Comparison of ENCODE assay signal across 19 cellular contexts in genomic region chr4:138410266-138410665, GRCh38.
DNase-seq lines count a peak whose midpoint lies in the region; ATAC-seq and TF ChIP-seq lines count a peak whose summit lies in the region.
"Had no signal": no experiment of that assay in that cellular context is flagged by ENCODE, and none has a peak within 500 bp of the region (broad histone marks: within the 10 kb centered on the region; RNA-seq: fewer than 3 reads in every experiment).

No MANE protein-coding gene starts in this region.

- peaks cover 10% of the 10 kb centered on the region; the same call in 2 of the 3 replicates for H3K4me1 Mint-ChIP-seq in GM23338
- H3K4me1 Mint-ChIP-seq: T-helper 17 cell had no signal

- H3K27ac ChIP-seq in GM23338 (ENCODE audit: low read depth) (no peak overlapping the region), thyroid gland (no peak overlapping the region), stomach (no peak overlapping the region)
- H3K27ac ChIP-seq: SJCRH30 had no signal

- H4K20me1 ChIP-seq in GM23338 (replicated peaks; ENCODE audit: insufficient read depth) = no peaks in the 10 kb centered on the region

- H3K4me3 Mint-ChIP-seq in GM23338 = no peak overlapping the region
- H3K4me3 Mint-ChIP-seq: CD4-positive, alpha-beta T cell; T-helper 17 cell had no signal

- H3K9me3 Mint-ChIP-seq in GM23338 = no peaks in the 10 kb centered on the region
- H3K9me3 Mint-ChIP-seq: CD4-positive, alpha-beta T cell had no signal

- H3K4me3 ChIP-seq in GM23338 (no peak overlapping the region), thyroid gland (replicated peaks in 1 of 3) (no peak overlapping the region), stomach (no peak overlapping the region)
- H3K4me3 ChIP-seq: HAP-1, SJCRH30 had no signal

- peak; percentile 70 for DNase-seq in Right ventricle myocardium inferior (ENCODE audit: missing footprints)
- DNase-seq in cardiac septum (ENCODE audit: low spot score) = no peak
- no peak for DNase-seq in GM23338 (ENCODE audit: low spot score)
- DNase-seq in dermis blood vessel endothelial cell = peak; percentile 2
- DNase-seq in thyroid gland = peak; percentile 71 to 88
- DNase-seq in stomach = no peak
- DNase-seq: BE2C; CD4-positive, alpha-beta T cell; GF-D8; MV-4-11; NCI-H1436; NCI-H2081 treated with DMSO at 0.1 percent for 48 hours; NCI-H2227 treated with DMSO at 0.1 percent for 48 hours; NCI-H524; RPMI8226; SJCRH30; T-helper 17 cell had no signal

- no peak for TF ChIP-seq CTCF in GM23338 (conservative IDR thresholded peaks at IDR 0.05; ENCODE audit: low read depth in 2 of 2)
- TF ChIP-seq CTCF in thyroid gland (IDR thresholded peaks at IDR 0.05) = no peak
- no peak for TF ChIP-seq CTCF in stomach (IDR thresholded peaks at IDR 0.05)

- H3K27me3 Mint-ChIP-seq in GM23338 (ENCODE audit: insufficient read depth, low read depth, poor library complexity) = peaks cover under 1% of the 10 kb centered on the region
- H3K27me3 Mint-ChIP-seq: CD4-positive, alpha-beta T cell; T-helper 17 cell had no signal

- H3K4me1 ChIP-seq in GM23338 (ENCODE audit: insufficient read depth) (peaks cover 8% of the 10 kb centered on the region), thyroid gland (peaks cover 0 to 17% of the 10 kb centered on the region in 2 donors), stomach (peaks cover 0 to 19% (median 7%) of the 10 kb centered on the region in 4 donors)
- H3K4me1 ChIP-seq: BE2C, HAP-1, SJCRH30 had no signal

- no peak for TF ChIP-seq POLR2A in thyroid gland (IDR thresholded peaks at IDR 0.05)
- TF ChIP-seq POLR2A in stomach (IDR thresholded peaks at IDR 0.05) = no peak

- TF ChIP-seq EP300 in stomach (IDR thresholded peaks at IDR 0.05) = no peak

- H3K27me3 ChIP-seq in GM23338 (ENCODE audit: insufficient read depth) = no peaks in the 10 kb centered on the region
- H3K27me3 ChIP-seq in thyroid gland = no peaks in the 10 kb centered on the region
- H3K27me3 ChIP-seq in stomach = no peaks in the 10 kb centered on the region
- H3K27me3 ChIP-seq: BE2C, SJCRH30 had no signal

- ATAC-seq in Right ventricle myocardium inferior (no peak), GM23338 (no peak), HG02885 (IDR thresholded peaks at IDR 0.05; ENCODE audit: poor library complexity, unreplicated experiment) (no peak)
- ATAC-seq: T-helper 17 cell had no signal

- H3K36me3 ChIP-seq in GM23338 (ENCODE audit: insufficient read depth) = no peaks in the 10 kb centered on the region
- no peaks in the 10 kb centered on the region for H3K36me3 ChIP-seq in thyroid gland
- H3K36me3 ChIP-seq in stomach = no peaks in the 10 kb centered on the region
- H3K36me3 ChIP-seq: BE2C, HAP-1, SJCRH30 had no signal

- intact Hi-C loops in Right ventricle myocardium inferior (cut with DNase I) = no loop called here
- intact Hi-C loops in cardiac septum (cut with DNase I) = no loop called here
- intact Hi-C loops in thyroid gland (cut with DNase I) = no loop called here
- intact Hi-C loops in stomach (cut with DNase I; ENCODE audit: low total_unique reads) = no loop called here

- H3K9me3 ChIP-seq in thyroid gland (no peaks in the 10 kb centered on the region), stomach (no peaks in the 10 kb centered on the region)
- H3K9me3 ChIP-seq: BE2C, HAP-1, SJCRH30 had no signal

- peak overlapping the region; percentile 36; the same call in 1 of the 2 replicates for H3K27ac Mint-ChIP-seq in GM23338
- H3K27ac Mint-ChIP-seq: CD4-positive, alpha-beta T cell; T-helper 17 cell had no signal

- no peak overlapping the region for H3K4me2 ChIP-seq in GM23338

- H3K9me2 ChIP-seq in GM23338 (ENCODE audit: insufficient read depth) = peaks cover 7% of the 10 kb centered on the region; the same call in 1 of the 2 replicates

- no peaks in the 10 kb centered on the region; the same call in 2 of the 3 replicates for H3K36me3 Mint-ChIP-seq in GM23338 (ENCODE audit: low read depth)

- H3F3A ChIP-seq in GM23338 (replicated peaks; ENCODE audit: low read depth) = no peaks in the 10 kb centered on the region

- H2AFZ ChIP-seq in GM23338 = no peak overlapping the region

- no peaks in the 10 kb centered on the region for H3K79me2 ChIP-seq in GM23338 (replicated peaks; ENCODE audit: insufficient read depth)

TF ChIP-seq in GM23338, 12 proteins besides CTCF, POLR2A, EP300 and RAD21:
- TF ChIP-seq EZH2 (IDR thresholded peaks at IDR 0.05; ENCODE audit: low read depth, unreplicated experiment) = no peak
- TF ChIP-seq ETS1 (IDR thresholded peaks at IDR 0.05) = no peak
- no peak for TF ChIP-seq NANOG (IDR thresholded peaks at IDR 0.05; ENCODE audit: borderline replicate concordance)

Comparison
In these comparisons a context has a peak if more than half of its experiments do, and no peak if none do; other contexts are left out.
1. DNase-seq: peak in Right ventricle myocardium inferior (single experiment), dermis blood vessel endothelial cell (single experiment) and thyroid gland (2 of 2); none in cardiac septum (single experiment), GM23338 (single experiment) and stomach (single experiment).